Comparison of ENCODE assay signal across 26 cellular contexts in genomic region chr14:102726191-102726949, GRCh38. TPM values are rescaled to one million over a fixed set of nuclear protein-coding genes. Genes with fewer than 3 reads are reported as not detected.
A peak's percentile ranks its signal among the peaks of the same experiment; 100 is the strongest.
DNase-seq lines count a peak whose midpoint lies in the region; ATAC-seq, FAIRE-seq and TF ChIP-seq lines count a peak whose summit lies in the region.
"Had no signal": no experiment of that assay in that cellular context is flagged by ENCODE, and none has a peak within 500 bp of the region (broad histone marks: within the 10 kb centered on the region; RNA-seq: fewer than 3 reads in every experiment).

No MANE protein-coding gene starts in this region.

- H3K4me1 Mint-ChIP-seq in astrocyte (ENCODE audit: low read depth, unreplicated experiment) = no peaks in the 10 kb centered on the region
- H3K4me1 Mint-ChIP-seq in natural killer cell = no peaks in the 10 kb centered on the region

- H3K27ac ChIP-seq in SK-N-SH (ENCODE audit: low read depth in 2 of 2, low read length in 1 of 2) (no peak overlapping the region), astrocyte (ENCODE audit: low read depth, low read length) (no peak overlapping the region), pancreas (no peak overlapping the region), heart right ventricle (no peak overlapping the region)
- H3K27ac ChIP-seq: esophagus squamous epithelium, SJCRH30, skin epidermis had no signal

- TF ChIP-seq CTCF in SK-N-SH (IDR thresholded peaks at IDR 0.05) (no peak), LNCaP clone FGC (IDR thresholded peaks at IDR 0.05; ENCODE audit: control insufficient read depth, extremely low read depth, insufficient read depth) (no peak), astrocyte (IDR thresholded peaks at IDR 0.05; ENCODE audit: insufficient read depth, low read depth, low read length) (no peak), pancreas (IDR thresholded peaks at IDR 0.05) (no peak), natural killer cell (IDR thresholded peaks at IDR 0.05) (no peak), heart right ventricle (IDR thresholded peaks at IDR 0.05) (no peak)

- H3K27me3 ChIP-seq in SK-N-SH (ENCODE audit: insufficient read depth) (no peaks in the 10 kb centered on the region), astrocyte (ENCODE audit: insufficient read depth, low read length) (no peaks in the 10 kb centered on the region), pancreas (no peaks in the 10 kb centered on the region), heart right ventricle (no peaks in the 10 kb centered on the region)
- H3K27me3 ChIP-seq: esophagus squamous epithelium, SJCRH30, tibial nerve had no signal

- H3K9me3 ChIP-seq in SK-N-SH = no peaks in the 10 kb centered on the region
- no peaks in the 10 kb centered on the region for H3K9me3 ChIP-seq in astrocyte (ENCODE audit: insufficient read depth, low read depth, low read length)
- no peaks in the 10 kb centered on the region for H3K9me3 ChIP-seq in pancreas
- no peaks in the 10 kb centered on the region for H3K9me3 ChIP-seq in heart right ventricle
- H3K9me3 ChIP-seq: esophagus squamous epithelium, prostate gland, SJCRH30, tibial nerve had no signal

- no peaks in the 10 kb centered on the region for H3K9me3 Mint-ChIP-seq in astrocyte (ENCODE audit: unreplicated experiment)
- no peaks in the 10 kb centered on the region for H3K9me3 Mint-ChIP-seq in natural killer cell
- H3K9me3 Mint-ChIP-seq: activated naive CD4-positive, alpha-beta T cell treated with anti-CD3 and anti-CD28 coated beads for 36 hours; activated T-cell treated with anti-CD3 and anti-CD28 coated beads, Interleukin-2, amount 50 U/mL, for 24 hours; IgD-negative memory B cell; naive thymus-derived CD8-positive, alpha-beta T cell had no signal

- no peak overlapping the region for H3K4me3 ChIP-seq in SK-N-SH (ENCODE audit: low read depth in 2 of 2, low read length in 1 of 2)
- H3K4me3 ChIP-seq in LNCaP clone FGC (ENCODE audit: low read depth, low read length) = no peak overlapping the region
- H3K4me3 ChIP-seq in astrocyte (ENCODE audit: insufficient read depth, low read depth, low read length) = no peak overlapping the region
- no peak overlapping the region for H3K4me3 ChIP-seq in pancreas
- H3K4me3 ChIP-seq in heart right ventricle = no peak overlapping the region
- H3K4me3 ChIP-seq: esophagus squamous epithelium, GM12878, prostate gland, SJCRH30, skin epidermis, tibial nerve had no signal

- H3K36me3 Mint-ChIP-seq in astrocyte (ENCODE audit: low read depth, unreplicated experiment) = peaks cover 37% of the 10 kb centered on the region
- peaks cover 14% of the 10 kb centered on the region for H3K36me3 Mint-ChIP-seq in natural killer cell

- no peaks in the 10 kb centered on the region for H3K9me2 ChIP-seq in SK-N-SH

- no peak for DNase-seq in SK-N-SH
- DNase-seq in LNCaP clone FGC (ENCODE audit: low read depth) = peak; percentile 90
- DNase-seq in astrocyte (ENCODE audit: low read depth) = no peak
- DNase-seq in pancreas = no peak
- DNase-seq in natural killer cell = no peak
- no peak for DNase-seq in activated T-cell treated with anti-CD3 and anti-CD28 coated beads for 4 hours
- DNase-seq in heart right ventricle = no peak
- DNase-seq: activated CD4-positive, alpha-beta T cell treated with anti-CD3 and anti-CD28 coated beads, Interleukin-2, amount 50 U/mL, for 48 hours; activated naive CD4-positive, alpha-beta T cell treated with anti-CD3 and anti-CD28 coated beads for 36 hours; activated T-cell treated with anti-CD3 and anti-CD28 coated beads, Interleukin-2, amount 50 U/mL, for 24 hours; anterior cingulate cortex; DMS 273 treated with DMSO at 0.1 percent for 48 hours; esophagus squamous epithelium; GOT3; naive thymus-derived CD8-positive, alpha-beta T cell; NCI-H1930; NCI-H526; SJCRH30; stimulated activated naive CD4-positive, alpha-beta T cell; T-helper 2 cell had no signal

- H3K9ac ChIP-seq in SK-N-SH (no peak overlapping the region), astrocyte (ENCODE audit: low read length) (no peak overlapping the region)

- WGBS in SK-N-SH (ENCODE audit: low lambda C conversion rate) = 92% methylated on average over 19 of the region's 19 CpGs
- WGBS in pancreas, 2 donors = 68 to 84% methylated on average over 19 of the region's 19 CpGs
- WGBS in heart right ventricle, 2 donors = 91 to 92% methylated on average over 19 of the region's 19 CpGs

- no peak overlapping the region for H2AFZ ChIP-seq in SK-N-SH (ENCODE audit: low read depth)
- H2AFZ ChIP-seq in astrocyte (ENCODE audit: low read depth, low read length) = no peak overlapping the region

- CTCF ChIA-PET in SK-N-SH (lab: Yijun Ruan, JAX) = interaction anchor here (0.5 to 0.9 kb wide), 2 partner anchors 368 to 378 kb away, joined by 3 read pairs; partner anchors contain the start of gene EXOC3L4

- H3K4me1 ChIP-seq in SK-N-SH (ENCODE audit: control insufficient read depth in 1 of 2, insufficient read depth in 2 of 2, low read depth in 1 of 2, low read length in 1 of 2) (peaks cover 0 to 2% of the 10 kb centered on the region in 2 experiments; a peak in 1 of 4 replicates), astrocyte (ENCODE audit: insufficient read depth, low read length) (no peaks in the 10 kb centered on the region), pancreas (no peaks in the 10 kb centered on the region), heart right ventricle (no peaks in the 10 kb centered on the region)
- H3K4me1 ChIP-seq: esophagus squamous epithelium, SJCRH30 had no signal

- peaks cover 52 to 60% of the 10 kb centered on the region in 2 experiments for H3K36me3 ChIP-seq in SK-N-SH (replicated peaks in 1 of 2; ENCODE audit: control insufficient read depth in 1 of 2, insufficient read depth in 2 of 2, low read length in 1 of 2)
- H3K36me3 ChIP-seq in astrocyte (ENCODE audit: insufficient read depth, low read length) = peaks cover 45% of the 10 kb centered on the region
- peaks cover 0 to 13% (median 2%) of the 10 kb centered on the region in 3 donors for H3K36me3 ChIP-seq in pancreas
- peaks cover 0 to 97% (median 42%) of the 10 kb centered on the region in 9 donors for H3K36me3 ChIP-seq in heart right ventricle
- H3K36me3 ChIP-seq: prostate gland had no signal

- POLR2A ChIA-PET in SK-N-SH (lab: Yijun Ruan, JAX) = no interaction called here

- H3F3A ChIP-seq in SK-N-SH (replicated peaks; ENCODE audit: insufficient read depth) = no peaks in the 10 kb centered on the region

- no peaks in the 10 kb centered on the region for H3K79me2 ChIP-seq in SK-N-SH (ENCODE audit: insufficient read depth)
- H3K79me2 ChIP-seq in astrocyte (ENCODE audit: insufficient read depth, low read length) = no peaks in the 10 kb centered on the region

- intact Hi-C loops in pancreas (cut with DNase I) (no loop called here), natural killer cell (cut with micrococcal nuclease) (no loop called here), heart right ventricle (cut with DNase I) (no loop called here)

- H4K20me1 ChIP-seq in SK-N-SH (ENCODE audit: insufficient read depth) = no peaks in the 10 kb centered on the region
- peaks cover 28% of the 10 kb centered on the region for H4K20me1 ChIP-seq in astrocyte (ENCODE audit: insufficient read depth, low read length)

- no peak for TF ChIP-seq RAD21 in SK-N-SH (IDR thresholded peaks at IDR 0.05; ENCODE audit: low read length)

- no peak overlapping the region for H3K4me2 ChIP-seq in SK-N-SH
- no peak overlapping the region for H3K4me2 ChIP-seq in astrocyte (ENCODE audit: low read length)

- no peak for TF ChIP-seq EP300 in SK-N-SH (IDR thresholded peaks at IDR 0.05; ENCODE audit: borderline replicate concordance in 1 of 2, low read depth in 1 of 2, low read length in 1 of 2)

- H3K4me3 Mint-ChIP-seq in astrocyte (ENCODE audit: unreplicated experiment) (no peak overlapping the region), natural killer cell (no peak overlapping the region)
- H3K4me3 Mint-ChIP-seq: activated naive CD4-positive, alpha-beta T cell treated with anti-CD3 and anti-CD28 coated beads for 36 hours; activated T-cell treated with anti-CD3 and anti-CD28 coated beads, Interleukin-2, amount 50 U/mL, for 24 hours; IgD-negative memory B cell; naive thymus-derived CD8-positive, alpha-beta T cell had no signal

- FAIRE-seq in astrocyte (lab: Jason Lieb, UNC) = no peak
- FAIRE-seq in pancreas (lab: Jason Lieb, UNC) = no peak
- FAIRE-seq: GM12878 had no signal

- ATAC-seq in SK-N-SH treated with all-trans-retinoic acid at 6 μM for 48 hours = no peak
- ATAC-seq in pancreas = peak; percentile 78 to 96 (median 90)
- ATAC-seq in natural killer cell = no peak
- ATAC-seq in heart right ventricle = no peak
- ATAC-seq: GM12878; naive thymus-derived CD8-positive, alpha-beta T cell had no signal

- H3K27me3 Mint-ChIP-seq in astrocyte (ENCODE audit: low read depth, unreplicated experiment) (no peaks in the 10 kb centered on the region), natural killer cell (ENCODE audit: low read depth in 2 of 2) (no peaks in the 10 kb centered on the region)
- H3K27me3 Mint-ChIP-seq: activated T-cell treated with anti-CD3 and anti-CD28 coated beads, Interleukin-2, amount 50 U/mL, for 24 hours; IgD-negative memory B cell; naive thymus-derived CD8-positive, alpha-beta T cell had no signal

- H3K27ac Mint-ChIP-seq in astrocyte (ENCODE audit: unreplicated experiment) (peak overlapping the region; percentile 34), natural killer cell (no peak overlapping the region)
- H3K27ac Mint-ChIP-seq: activated naive CD4-positive, alpha-beta T cell treated with anti-CD3 and anti-CD28 coated beads for 36 hours; activated T-cell treated with anti-CD3 and anti-CD28 coated beads, Interleukin-2, amount 50 U/mL, for 24 hours; IgD-negative memory B cell had no signal

TF ChIP-seq in SK-N-SH treated with all-trans-retinoic acid at 6 μM for 48 hours, 23 proteins besides CTCF, POLR2A, EP300 and RAD21:
- TF ChIP-seq CSDC2 (CRISPR knock-in tag; IDR thresholded peaks at IDR 0.05) (no peak), ZC3H10 (CRISPR knock-in tag; IDR thresholded peaks at IDR 0.05) (no peak), ESRRG (CRISPR knock-in tag; IDR thresholded peaks at IDR 0.05) (no peak), ZNF70 (CRISPR knock-in tag; IDR thresholded peaks at IDR 0.05) (no peak), ARNTL (CRISPR knock-in tag; IDR thresholded peaks at IDR 0.05; ENCODE audit: borderline replicate concordance, low read depth) (no peak), PPARA (CRISPR knock-in tag; IDR thresholded peaks at IDR 0.05; ENCODE audit: borderline replicate concordance) (no peak), SNAI2 (CRISPR knock-in tag; IDR thresholded peaks at IDR 0.05) (no peak), ZNF8 (CRISPR knock-in tag; IDR thresholded peaks at IDR 0.05) (no peak), TCF4 (CRISPR knock-in tag; IDR thresholded peaks at IDR 0.05; ENCODE audit: borderline replicate concordance) (no peak)

RNA-seq across cellular contexts. Expression of gene TRAF3, which starts 50.9 kb away (rescaled TPM):
- 16.5 and 17.9 TPM in 2 replicates for polyA plus RNA-seq in SK-N-SH (2012; rRNA removed)
- 14.6 and 16.4 TPM in 2 replicates for polyA plus RNA-seq in SK-N-SH (2012; cell fraction: cytosol; rRNA removed)
- polyA plus RNA-seq in SK-N-SH (2012; cell fraction: nucleus; rRNA removed) = 21.0 and 31.9 TPM in 2 replicates
- 25.3 and 25.9 TPM in 2 replicates for total RNA-seq in astrocyte
- 10 to 100 TPM in 1 of 6 donors, 1 to 10 TPM in 5; 4.3 to 14.7 (median 6.4) TPM for total RNA-seq in pancreas
- 1 to 10 TPM; 3.6 to 4.5 TPM for polyA plus RNA-seq in pancreas
- 10 to 100 TPM; 21.0 to 31.6 (median 23.5) TPM for total RNA-seq in natural killer cell
- total RNA-seq in heart right ventricle = 10 to 100 TPM in 7 of 10 donors, 1 to 10 TPM in 3; 8.4 to 15.6 (median 10.9) TPM
- polyA plus RNA-seq in heart right ventricle = 1 to 10 TPM; 2.3 to 2.7 TPM

Comparison
In these comparisons a context has a peak if more than half of its experiments do, and no peak if none do; other contexts are left out.
1. ATAC-seq: peak in pancreas (4 of 4); none in SK-N-SH treated with all-trans-retinoic acid at 6 μM for 48 hours (single experiment), natural killer cell (0 of 3) and heart right ventricle (0 of 8).